ENCODE assay signal across 22 cellular contexts in genomic region chr18:8668381-8668780, GRCh38.
A peak's percentile ranks its signal among the peaks of the same experiment; 100 is the strongest.
DNase-seq lines count a peak whose midpoint lies in the region; FAIRE-seq and TF ChIP-seq lines count a peak whose summit lies in the region.
"Had no signal": no experiment of that assay in that cellular context is flagged by ENCODE, and none has a peak within 500 bp of the region (broad histone marks: within the 10 kb centered on the region; RNA-seq: fewer than 3 reads in every experiment).

No MANE protein-coding gene starts in this region.

- DNase-seq in H54 (ENCODE audit: insufficient read length, low spot score) (no peak), NCI-H69 (lab: John Stamatoyannopoulos, UW) (peak; percentile 65), epithelial cell of prostate (ENCODE audit: low read depth, low spot score) (peak; percentile 33), urothelium cell line (ENCODE audit: low spot score) (no peak), activated gamma-delta T cell (lab: John Stamatoyannopoulos, UW) (no peak)
- no peak for DNase-seq in activated CD4-positive, CD25-positive, alpha-beta regulatory T cell treated with anti-CD3 and anti-CD28 coated beads, Interleukin-2, amount 50 U/mL, for 72 hours
- DNase-seq in effector CD4-positive, alpha-beta T cell, result no peak
- DNase-seq: AML-193; CD4-positive, alpha-beta T cell; HFFc6; NCI-H1048; NCI-H1417 treated with DMSO at 0.1 percent for 48 hours; NCI-H1694 treated with DMSO at 0.1 percent for 48 hours; NCI-H2081; NCI-H2171 treated with DMSO at 0.1 percent for 48 hours; NCI-H446 treated with DMSO at 0.1 percent for 48 hours; NCI-H526; SHP77 treated with DMSO at 0.1 percent for 48 hours had no signal

- TF ChIP-seq POLR2A in H54 (IDR thresholded peaks at IDR 0.05; ENCODE audit: low read depth, low read length), result no peak

- peak overlapping the region; percentile 46 for H3K27ac ChIP-seq in epithelial cell of prostate
- H3K27ac ChIP-seq: A549; BLaER1 treated with 17β-estradiol and CSF1 and Interleukin-3, amounts not matched to agents 10 nM and 100 nM; KMS-11 had no signal

- FAIRE-seq in H54 (lab: Jason Lieb, UNC) (peak; percentile 27), urothelium cell line (lab: Jason Lieb, UNC) (peak; percentile 23)
- FAIRE-seq: A549, G401.6 had no signal

Comparison
In these comparisons a context has a peak if more than half of its experiments do, and no peak if none do; other contexts are left out.
1. DNase-seq: peak in NCI-H69 (single experiment) and epithelial cell of prostate (single experiment); none in H54 (single experiment), urothelium cell line (single experiment), activated CD4-positive, CD25-positive, alpha-beta regulatory T cell treated with anti-CD3 and anti-CD28 coated beads, Interleukin-2, amount 50 U/mL, for 72 hours (single experiment), activated gamma-delta T cell (single experiment) and effector CD4-positive, alpha-beta T cell (single experiment).